Comparison of ENCODE assay signal across 1 cellular context in the genomic region with DNA sequence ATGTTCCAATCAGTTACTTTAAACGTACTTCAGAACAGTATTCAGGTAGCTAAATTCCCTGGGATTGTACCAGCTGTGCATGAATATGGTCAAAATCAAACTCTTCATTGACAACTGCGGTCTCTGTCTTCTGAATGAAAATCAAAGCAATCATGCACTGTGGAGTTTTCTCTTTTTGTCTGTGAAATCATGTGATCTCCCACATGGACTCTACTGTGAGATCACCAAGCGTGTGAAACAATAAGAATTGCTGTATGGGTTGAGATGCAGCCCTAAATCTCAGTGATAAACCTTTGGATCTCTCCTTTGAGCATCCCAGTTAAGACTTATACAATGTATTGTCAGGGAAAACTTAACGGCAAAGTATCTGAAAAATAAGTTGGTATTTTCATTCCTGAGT.
A peak's percentile ranks its signal among the peaks of the same experiment; 100 is the strongest.
TF ChIP-seq lines count a peak whose summit lies in the region.

No MANE protein-coding gene starts in this region.

TF ChIP-seq in GM12878, 131 proteins besides CTCF, POLR2A, EP300 and RAD21:
- TF ChIP-seq MLLT1 (IDR thresholded peaks at IDR 0.05): no peak
- TF ChIP-seq BACH1 (IDR thresholded peaks at IDR 0.05; ENCODE audit: borderline replicate concordance): no peak
- TF ChIP-seq HCFC1 (IDR thresholded peaks at IDR 0.05; ENCODE audit: low read length): no peak
- TF ChIP-seq ZNF274 (IDR thresholded peaks at IDR 0.05; ENCODE audit: insufficient read depth, insufficient read length): no peak
- TF ChIP-seq JUNB (IDR thresholded peaks at IDR 0.05): no peak
- TF ChIP-seq RAD51 (IDR thresholded peaks at IDR 0.05): peak; percentile 83
- no peak for TF ChIP-seq BHLHE40 (IDR thresholded peaks at IDR 0.05; ENCODE audit: borderline replicate concordance in 1 of 2, low read depth in 2 of 2, low read length in 1 of 2)
- no peak for TF ChIP-seq CHD1 (IDR thresholded peaks at IDR 0.05; ENCODE audit: low read depth, low read length)
- no peak for TF ChIP-seq LARP7 (IDR thresholded peaks at IDR 0.05)
- TF ChIP-seq DPF2 (IDR thresholded peaks at IDR 0.05): no peak
- no peak for TF ChIP-seq BRCA1 (IDR thresholded peaks at IDR 0.05; ENCODE audit: low read depth, low read length)
- TF ChIP-seq TCF12 (IDR thresholded peaks at IDR 0.05; ENCODE audit: low read depth, low read length): no peak
- TF ChIP-seq CEBPZ (IDR thresholded peaks at IDR 0.05; ENCODE audit: low read depth, low read length): no peak
- no peak for TF ChIP-seq ZNF207 (IDR thresholded peaks at IDR 0.05; ENCODE audit: borderline replicate concordance)
- TF ChIP-seq FOXK2 (IDR thresholded peaks at IDR 0.05): no peak
- peak; percentile 18; the same call in 1 of the 2 replicates for TF ChIP-seq USF2 (IDR thresholded peaks at IDR 0.05; ENCODE audit: borderline replicate concordance, low read depth, low read length)
- TF ChIP-seq KLF5 (IDR thresholded peaks at IDR 0.05; ENCODE audit: partially characterized antibody): no peak
